Comparison of ENCODE assay signal across 10 cellular contexts in the genomic region with DNA sequence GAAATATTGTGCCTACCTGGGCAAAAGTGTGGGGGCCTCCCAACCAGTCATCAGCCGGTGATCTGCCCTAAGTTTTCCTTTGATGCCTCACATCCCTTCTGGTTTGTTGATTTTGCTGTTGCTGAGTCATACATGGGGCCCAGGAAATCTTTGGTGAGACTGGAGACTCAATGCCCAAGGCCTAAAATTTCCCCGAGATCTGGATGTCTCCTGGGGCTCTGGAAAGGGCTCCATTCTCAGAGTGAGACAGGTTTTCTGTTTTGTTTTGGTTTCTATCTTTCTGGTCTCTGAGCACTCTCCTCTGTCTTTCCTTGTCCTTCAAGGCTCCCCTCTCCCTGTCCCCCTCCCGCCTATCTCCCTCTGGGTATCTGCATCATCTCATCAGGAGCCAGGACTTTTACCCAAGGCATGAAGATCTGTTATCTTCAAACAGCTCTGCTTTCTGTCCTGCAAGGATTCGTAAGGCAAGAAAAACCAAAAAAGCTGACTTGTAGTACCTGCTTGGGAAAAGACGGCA.
A peak's percentile ranks its signal among the peaks of the same experiment; 100 is the strongest.
DNase-seq lines count a peak whose midpoint lies in the region; ATAC-seq and TF ChIP-seq lines count a peak whose summit lies in the region.
"Had no signal": no experiment of that assay in that cellular context is flagged by ENCODE, and none has a peak within 500 bp of the region (broad histone marks: within the 10 kb centered on the region; RNA-seq: fewer than 3 reads in every experiment).

No MANE protein-coding gene starts in this region.

- CTCF ChIA-PET in AG04450 (lab: Charles Lee): no interaction called here

- no peak for TF ChIP-seq CTCF in AG04450 (IDR thresholded peaks at IDR 0.05; ENCODE audit: low read depth, low read length)

- no peaks in the 10 kb centered on the region for H3K27me3 ChIP-seq in AG04450 (ENCODE audit: control insufficient read depth, insufficient read depth, low read length)

- ATAC-seq in GM21825 (IDR thresholded peaks at IDR 0.05; ENCODE audit: unreplicated experiment): no peak
- ATAC-seq in GM21367 (IDR thresholded peaks at IDR 0.05; ENCODE audit: unreplicated experiment): no peak

- no peak overlapping the region for H3K4me3 ChIP-seq in AG04450 (ENCODE audit: low read depth, low read length)

- H3K27ac ChIP-seq in AG04450 (ENCODE audit: low read depth, low read length): peak overlapping the region; percentile 61
- H3K27ac ChIP-seq: HL-60 had no signal

- H3K9me3 ChIP-seq in AG04450 (ENCODE audit: control insufficient read depth, insufficient read depth, low read length): no peaks in the 10 kb centered on the region; the same call in 1 of the 2 replicates

- DNase-seq in AG04450 (ENCODE audit: low read depth, low spot score) (no peak), HK-2 (ENCODE audit: unreplicated experiment) (peak; percentile 31), amniotic stem cell (lab: John Stamatoyannopoulos, UW) (peak; percentile 27), kidney glomerular epithelial cell (lab: John Stamatoyannopoulos, UW) (peak; percentile 54), NCI-H748 treated with DMSO at 0.1 percent for 48 hours (lab: John Stamatoyannopoulos, UW) (no peak), HuH-7.5 (ENCODE audit: low spot score) (no peak)
- DNase-seq: effector memory CD4-positive, alpha-beta T cell had no signal

- POLR2A ChIA-PET in AG04450 (lab: Yijun Ruan, JAX): no interaction called here

Comparison
In these comparisons a context has a peak if more than half of its experiments do, and no peak if none do; other contexts are left out.
1. DNase-seq: peak in HK-2 (single experiment), amniotic stem cell (single experiment) and kidney glomerular epithelial cell (single experiment); none in AG04450 (single experiment), NCI-H748 treated with DMSO at 0.1 percent for 48 hours (single experiment) and HuH-7.5 (single experiment).